ENCODE assay signal across 20 cellular contexts in genomic region chr15:72967397-72967796, GRCh38.
DNase-seq lines count a peak whose midpoint lies in the region; ATAC-seq and TF ChIP-seq lines count a peak whose summit lies in the region.
"Had no signal": no experiment of that assay in that cellular context is flagged by ENCODE, and none has a peak within 500 bp of the region (broad histone marks: within the 10 kb centered on the region; RNA-seq: fewer than 3 reads in every experiment).

No MANE protein-coding gene starts in this region.

- H3K36me3 ChIP-seq in WERI-Rb-1 = no peaks in the 10 kb centered on the region

- no peak overlapping the region for H3K27ac ChIP-seq in WERI-Rb-1
- H3K27ac ChIP-seq: HL-60, SK-N-MC had no signal

- peaks cover 8% of the 10 kb centered on the region for H3K36me3 Mint-ChIP-seq in glutamatergic neuron (ENCODE audit: unreplicated experiment)
- no peaks in the 10 kb centered on the region for H3K36me3 Mint-ChIP-seq in natural killer cell
- no peaks in the 10 kb centered on the region for H3K36me3 Mint-ChIP-seq in activated T-helper 2 cell treated with anti-CD3 and anti-CD28 coated beads, Interferon-gamma antibody, Interleukin-2, Interleukin-4, amounts not matched to agents 10 μg/mL and 5 μg/mL and 100 μg/mL, durations not matched to agents 14 hours and 24 hours and 36 hours (ENCODE audit: low read depth)
- H3K36me3 Mint-ChIP-seq in stimulated activated memory B cell treated with anti-CD40 and anti-IgM and Interleukin-4, amounts not matched to agents 10 μg/mL and 1 μg/mL and 100 μg/mL, for 72 hours = no peaks in the 10 kb centered on the region
- H3K36me3 Mint-ChIP-seq: CD4-positive, CD25-positive, alpha-beta regulatory T cell had no signal

- H3K27me3 Mint-ChIP-seq in glutamatergic neuron (ENCODE audit: unreplicated experiment) (no peaks in the 10 kb centered on the region), natural killer cell (ENCODE audit: low read depth in 2 of 2) (no peaks in the 10 kb centered on the region)
- peaks cover 22% of the 10 kb centered on the region for H3K27me3 Mint-ChIP-seq in activated T-helper 2 cell treated with anti-CD3 and anti-CD28 coated beads, Interferon-gamma antibody, Interleukin-2, Interleukin-4, amounts not matched to agents 10 μg/mL and 5 μg/mL and 100 μg/mL, durations not matched to agents 14 hours and 24 hours and 36 hours (ENCODE audit: low read depth)
- peaks cover 29% of the 10 kb centered on the region for H3K27me3 Mint-ChIP-seq in stimulated activated memory B cell treated with anti-CD40 and anti-IgM and Interleukin-4, amounts not matched to agents 10 μg/mL and 1 μg/mL and 100 μg/mL, for 72 hours

- peak; percentile 91 to 95 (median 93) for ATAC-seq in natural killer cell
- ATAC-seq in stimulated activated memory B cell treated with anti-CD40 and anti-IgM and Interleukin-4, amounts not matched to agents 10 μg/mL and 1 μg/mL and 100 μg/mL, for 72 hours = no peak

- H3K9me3 ChIP-seq in WERI-Rb-1 (ENCODE audit: severe bottlenecking) = peaks cover 3% of the 10 kb centered on the region

- H3K4me3 Mint-ChIP-seq in glutamatergic neuron (ENCODE audit: unreplicated experiment) (no peak overlapping the region), natural killer cell (peak overlapping the region; percentile 69)
- no peak overlapping the region for H3K4me3 Mint-ChIP-seq in activated T-helper 2 cell treated with anti-CD3 and anti-CD28 coated beads, Interferon-gamma antibody, Interleukin-2, Interleukin-4, amounts not matched to agents 10 μg/mL and 5 μg/mL and 100 μg/mL, durations not matched to agents 14 hours and 24 hours and 36 hours (ENCODE audit: low read depth)
- H3K4me3 Mint-ChIP-seq in stimulated activated memory B cell treated with anti-CD40 and anti-IgM and Interleukin-4, amounts not matched to agents 10 μg/mL and 1 μg/mL and 100 μg/mL, for 72 hours = no peak overlapping the region
- H3K4me3 Mint-ChIP-seq: B cell; CD4-positive, CD25-positive, alpha-beta regulatory T cell had no signal

- H3K4me1 Mint-ChIP-seq in glutamatergic neuron (ENCODE audit: low read depth, unreplicated experiment) = peaks cover 26% of the 10 kb centered on the region
- peaks cover 82 to 86% of the 10 kb centered on the region in 2 donors for H3K4me1 Mint-ChIP-seq in natural killer cell
- no peaks in the 10 kb centered on the region for H3K4me1 Mint-ChIP-seq in activated T-helper 2 cell treated with anti-CD3 and anti-CD28 coated beads, Interferon-gamma antibody, Interleukin-2, Interleukin-4, amounts not matched to agents 10 μg/mL and 5 μg/mL and 100 μg/mL, durations not matched to agents 14 hours and 24 hours and 36 hours (ENCODE audit: low read depth)
- H3K4me1 Mint-ChIP-seq in stimulated activated memory B cell treated with anti-CD40 and anti-IgM and Interleukin-4, amounts not matched to agents 10 μg/mL and 1 μg/mL and 100 μg/mL, for 72 hours = no peaks in the 10 kb centered on the region
- H3K4me1 Mint-ChIP-seq: B cell had no signal

- in situ Hi-C loops in KBM-7 (cut with MboI; ENCODE audit: low pct_unique_long_range_greater_than_20kb, low sequenced_read_pairs) = no loop called here

- no peaks in the 10 kb centered on the region for H3K27me3 ChIP-seq in WERI-Rb-1 (ENCODE audit: insufficient read depth, low read depth, severe bottlenecking)

- CTCF ChIA-PET in HEK293T (lab: Yijun Ruan, JAX) = interaction anchor here (0.8 kb wide), 1 partner anchor 86 kb away, joined by 3 read pairs; no protein-coding TSS in a partner anchor

- intact Hi-C loops in natural killer cell (cut with micrococcal nuclease) = loop anchor here (10.0 kb wide), 1 partner anchor 163 kb away; no protein-coding TSS in a partner anchor
- intact Hi-C loops in activated T-helper 2 cell treated with anti-CD3 and anti-CD28 coated beads, Interferon-gamma antibody, Interleukin-2, Interleukin-4, amounts not matched to agents 10 μg/mL and 5 μg/mL and 100 μg/mL, durations not matched to agents 14 hours and 24 hours and 36 hours (cut with micrococcal nuclease) = no loop called here

- peak; percentile 10 for DNase-seq in HEK293T (ENCODE audit: extremely low spot score)
- DNase-seq in KBM-7 = peak; percentile 10
- DNase-seq in glutamatergic neuron = no peak
- peak; percentile 33 for DNase-seq in natural killer cell
- DNase-seq in WERI-Rb-1 = no peak
- DNase-seq in activated T-helper 2 cell treated with anti-CD3 and anti-CD28 coated beads, Interferon-gamma antibody, Interleukin-2, Interleukin-4, amounts not matched to agents 10 μg/mL and 5 μg/mL and 100 μg/mL, durations not matched to agents 14 hours and 24 hours and 36 hours (ENCODE audit: low spot score) = no peak
- no peak for DNase-seq in NCI-H1417 treated with DMSO at 0.1 percent for 48 hours (lab: John Stamatoyannopoulos, UW)
- DNase-seq: CD4-positive, CD25-positive, alpha-beta regulatory T cell; COR-L47; DMS 273 treated with DMSO at 0.1 percent for 48 hours; DND-41; IMR-90; Karpas-422; NCI-H1436; NCI-H1930; SHP77 had no signal

- POLR2A ChIA-PET in HEK293T (lab: Yijun Ruan, JAX) = no interaction called here

- no peak overlapping the region for H3K4me3 ChIP-seq in WERI-Rb-1 (ENCODE audit: low read depth, low read length)
- H3K4me3 ChIP-seq: SK-N-MC had no signal

- no peak for TF ChIP-seq CTCF in glutamatergic neuron (IDR thresholded peaks at IDR 0.05; ENCODE audit: partially characterized antibody, unreplicated experiment)
- no peak for TF ChIP-seq CTCF in natural killer cell (IDR thresholded peaks at IDR 0.05)
- TF ChIP-seq CTCF in WERI-Rb-1 (IDR thresholded peaks at IDR 0.05; ENCODE audit: low read depth, low read length) = no peak

- peak overlapping the region; percentile 50 for H3K27ac Mint-ChIP-seq in glutamatergic neuron (ENCODE audit: unreplicated experiment)
- H3K27ac Mint-ChIP-seq in natural killer cell = peak overlapping the region; percentile 65 to 84
- no peak overlapping the region for H3K27ac Mint-ChIP-seq in activated T-helper 2 cell treated with anti-CD3 and anti-CD28 coated beads, Interferon-gamma antibody, Interleukin-2, Interleukin-4, amounts not matched to agents 10 μg/mL and 5 μg/mL and 100 μg/mL, durations not matched to agents 14 hours and 24 hours and 36 hours
- no peak overlapping the region for H3K27ac Mint-ChIP-seq in stimulated activated memory B cell treated with anti-CD40 and anti-IgM and Interleukin-4, amounts not matched to agents 10 μg/mL and 1 μg/mL and 100 μg/mL, for 72 hours
- H3K27ac Mint-ChIP-seq: B cell; CD4-positive, CD25-positive, alpha-beta regulatory T cell had no signal

- peaks cover 3% of the 10 kb centered on the region for H3K9me3 Mint-ChIP-seq in glutamatergic neuron (ENCODE audit: unreplicated experiment)
- H3K9me3 Mint-ChIP-seq in natural killer cell = peaks cover 0 to 2% of the 10 kb centered on the region in 2 donors
- no peaks in the 10 kb centered on the region for H3K9me3 Mint-ChIP-seq in activated T-helper 2 cell treated with anti-CD3 and anti-CD28 coated beads, Interferon-gamma antibody, Interleukin-2, Interleukin-4, amounts not matched to agents 10 μg/mL and 5 μg/mL and 100 μg/mL, durations not matched to agents 14 hours and 24 hours and 36 hours
- H3K9me3 Mint-ChIP-seq in stimulated activated memory B cell treated with anti-CD40 and anti-IgM and Interleukin-4, amounts not matched to agents 10 μg/mL and 1 μg/mL and 100 μg/mL, for 72 hours = no peaks in the 10 kb centered on the region

TF ChIP-seq in HEK293T, 16 proteins besides CTCF, POLR2A, EP300 and RAD21:
- TF ChIP-seq L3MBTL2 (conservative IDR thresholded peaks at IDR 0.05) = peak; percentile 68
- TF ChIP-seq LEF1 (IDR thresholded peaks at IDR 0.05; ENCODE audit: borderline replicate concordance) = no peak
- TF ChIP-seq HDGF (IDR thresholded peaks at IDR 0.05; ENCODE audit: borderline replicate concordance) = no peak

Comparison
In these comparisons a context has a peak if more than half of its experiments do, and no peak if none do; other contexts are left out.
1. DNase-seq: peak in HEK293T (single experiment), KBM-7 (single experiment) and natural killer cell (single experiment); none in glutamatergic neuron (single experiment), WERI-Rb-1 (single experiment), activated T-helper 2 cell treated with anti-CD3 and anti-CD28 coated beads, Interferon-gamma antibody, Interleukin-2, Interleukin-4, amounts not matched to agents 10 μg/mL and 5 μg/mL and 100 μg/mL, durations not matched to agents 14 hours and 24 hours and 36 hours (single experiment) and NCI-H1417 treated with DMSO at 0.1 percent for 48 hours (single experiment).
2. H3K27ac Mint-ChIP-seq: peak in glutamatergic neuron (single experiment) and natural killer cell (2 of 2); none in activated T-helper 2 cell treated with anti-CD3 and anti-CD28 coated beads, Interferon-gamma antibody, Interleukin-2, Interleukin-4, amounts not matched to agents 10 μg/mL and 5 μg/mL and 100 μg/mL, durations not matched to agents 14 hours and 24 hours and 36 hours (single experiment) and stimulated activated memory B cell treated with anti-CD40 and anti-IgM and Interleukin-4, amounts not matched to agents 10 μg/mL and 1 μg/mL and 100 μg/mL, for 72 hours (single experiment).